In genomic region chr7:16419859-16420258, GRCh38 we compare ENCODE assay signal across 8 cellular contexts. TPM values are rescaled to one million over a fixed set of nuclear protein-coding genes. Genes with fewer than 3 reads are reported as not detected.
DNase-seq lines count a peak whose midpoint lies in the region; ATAC-seq, FAIRE-seq and TF ChIP-seq lines count a peak whose summit lies in the region.

No MANE protein-coding gene starts in this region.

- H4K20me1 ChIP-seq in mammary epithelial cell (ENCODE audit: insufficient read depth, low read length): no peaks in the 10 kb centered on the region

- BruUV-seq in mammary epithelial cell (replicated peaks; lab: Mats Ljungman, UMichigan): no TSS peak

- dilution Hi-C loops in mammary epithelial cell (cut with HindIII; ENCODE audit: low sequenced_read_pairs): no loop called here

- H3K4me2 ChIP-seq in mammary epithelial cell (ENCODE audit: insufficient read depth, low read depth, low read length): peak overlapping the region; percentile 95

- no peaks in the 10 kb centered on the region for H3K36me3 ChIP-seq in right atrium auricular region
- H3K36me3 ChIP-seq in mammary epithelial cell (ENCODE audit: insufficient read depth, low read length): no peaks in the 10 kb centered on the region
- H3K36me3 ChIP-seq in muscle layer of colon (ENCODE audit: insufficient read depth, low read length): no peaks in the 10 kb centered on the region

- H3K4me3 ChIP-seq in right atrium auricular region (peak overlapping the region; percentile 61 to 74), mammary epithelial cell (replicated peaks in 1 of 3; ENCODE audit: insufficient read depth in 1 of 3, low read depth in 2 of 3, low read length in 3 of 3) (peak overlapping the region in 2 of 3 experiments; percentile 51 to 54), muscle layer of colon (ENCODE audit: low read depth in 1 of 2, low read length in 2 of 2) (peak overlapping the region in 1 of 2 donors; percentile 65)

- H3K9me3 ChIP-seq in right atrium auricular region (no peaks in the 10 kb centered on the region), mammary epithelial cell (replicated peaks; ENCODE audit: insufficient read depth, low read length) (no peaks in the 10 kb centered on the region), muscle layer of colon (ENCODE audit: low read length) (no peaks in the 10 kb centered on the region)

- WGBS in mammary epithelial cell (ENCODE audit: low coverage, missing lambda C conversion rate): 52% methylated on average over 10 of the region's 10 CpGs

- H3K9ac ChIP-seq in mammary epithelial cell (ENCODE audit: insufficient read depth, low read length): peak overlapping the region; percentile 57
- H3K9ac ChIP-seq in muscle layer of colon (ENCODE audit: low read length): peak overlapping the region; percentile 59

- H3K27me3 ChIP-seq in right atrium auricular region (no peaks in the 10 kb centered on the region), mammary epithelial cell (ENCODE audit: insufficient read depth, low read length) (no peaks in the 10 kb centered on the region), muscle layer of colon (ENCODE audit: control insufficient read depth in 1 of 2, insufficient read depth in 2 of 2, low read length in 2 of 2) (no peaks in the 10 kb centered on the region)

- peak overlapping the region; percentile 100 for H2AFZ ChIP-seq in mammary epithelial cell (ENCODE audit: low read depth, low read length)

- H3K27ac ChIP-seq in right atrium auricular region (peak overlapping the region; percentile 96 to 98), mammary epithelial cell (ENCODE audit: insufficient read depth, low read depth, low read length) (no peak overlapping the region), muscle layer of colon (ENCODE audit: low read depth, low read length) (peak overlapping the region; percentile 94)

- intact Hi-C loops in Right ventricle myocardium superior (cut with DNase I): no loop called here
- intact Hi-C loops in mammary epithelial cell (cut with micrococcal nuclease): loop anchor here (5.0 to 10.0 kb wide), 2 partner anchors 75 to 293 kb away; no protein-coding TSS in a partner anchor

- ATAC-seq in Right ventricle myocardium superior (ENCODE audit: poor library complexity): no peak
- no peak for ATAC-seq in omental fat pad (ENCODE audit: low FRiP score)

- no peak for TF ChIP-seq CTCF in right atrium auricular region (IDR thresholded peaks at IDR 0.05)
- TF ChIP-seq CTCF in mammary epithelial cell (conservative IDR thresholded peaks at IDR 0.05 in 1 of 2, IDR thresholded peaks at IDR 0.05 in 1 of 2; ENCODE audit: extremely low read depth in 1 of 2, insufficient read depth in 1 of 2, low read depth in 1 of 2, low read length in 2 of 2): no peak
- TF ChIP-seq CTCF in omental fat pad (IDR thresholded peaks at IDR 0.05): no peak

- no peaks in the 10 kb centered on the region for H3K79me2 ChIP-seq in mammary epithelial cell (ENCODE audit: insufficient read depth, low read length)

- H3K4me1 ChIP-seq in right atrium auricular region: peaks cover 0 to 24% of the 10 kb centered on the region in 2 donors
- H3K4me1 ChIP-seq in mammary epithelial cell (ENCODE audit: insufficient read depth, low read length): peaks cover 40% of the 10 kb centered on the region
- peaks cover 24% of the 10 kb centered on the region for H3K4me1 ChIP-seq in muscle layer of colon (ENCODE audit: insufficient read depth, low read length)

- CTCF ChIA-PET in mammary epithelial cell (lab: Charles Lee; ENCODE audit: low non-redundant PET): interaction anchor here (0.7 kb wide), 1 partner anchor 119 kb away, joined by 3 read pairs; no protein-coding TSS in a partner anchor

- FAIRE-seq in GM19239 (lab: Jason Lieb, UNC): no peak

- in situ Hi-C loops in mammary epithelial cell (cut with MboI; ENCODE audit: low sequenced_read_pairs in 2 of 2): no loop called here

- DNase-seq in right atrium auricular region (ENCODE audit: low spot score) (no peak), Right ventricle myocardium superior (no peak), mammary epithelial cell (no peak), hepatic stellate cell (ENCODE audit: low spot score) (no peak), omental fat pad (ENCODE audit: low spot score) (no peak), GM19239 (ENCODE audit: insufficient read length, low spot score) (no peak)
- DNase-seq in activated effector memory CD4-positive, alpha-beta T cell treated with anti-CD3 and anti-CD28 coated beads, Interleukin-2, amount 50 U/mL, for 16 hours: no peak

RNA-seq across cellular contexts. Expression of gene CRPPA, which starts 1.5 kb away (rescaled TPM):
- total RNA-seq in right atrium auricular region: 1 to 10 TPM; 2.2 to 8.0 TPM
- 8.7 TPM for total RNA-seq in Right ventricle myocardium superior
- total RNA-seq in mammary epithelial cell: 1 to 10 TPM; 1.0 to 4.5 TPM
- 0.34 TPM for polyA plus RNA-seq in mammary epithelial cell
- polyA minus RNA-seq in mammary epithelial cell: not detected
- total RNA-seq in omental fat pad: 1 to 10 TPM; 1.3 to 2.7 (median 2.0) TPM

RNA-seq across cellular contexts. Expression of gene SOSTDC1, which starts 45.7 kb away (rescaled TPM):
- total RNA-seq in right atrium auricular region (1 to 10 TPM; 2.1 to 5.9 TPM), Right ventricle myocardium superior (0.67 TPM), mammary epithelial cell (10 to 100 TPM in 1 of 2 donors, under 1 TPM in 1; 0.73 to 40.0 TPM), omental fat pad (1 to 10 TPM in 1 of 4 donors, not detected in 3; 1.2 TPM)
- polyA plus RNA-seq in mammary epithelial cell: 1.5 TPM
- polyA minus RNA-seq in mammary epithelial cell: not detected
